Comparison of ENCODE assay signal across 17 cellular contexts in genomic region chr11:117394221-117394925, GRCh38.
DNase-seq lines count a peak whose midpoint lies in the region; ATAC-seq and TF ChIP-seq lines count a peak whose summit lies in the region.
"Had no signal": no experiment of that assay in that cellular context is flagged by ENCODE, and none has a peak within 500 bp of the region (broad histone marks: within the 10 kb centered on the region; RNA-seq: fewer than 3 reads in every experiment).

No MANE protein-coding gene starts in this region.

- H3K27ac Mint-ChIP-seq in effector memory CD8-positive, alpha-beta T cell = peak overlapping the region; percentile 19 to 46
- no peak overlapping the region for H3K27ac Mint-ChIP-seq in activated naive CD8-positive, alpha-beta T cell treated with anti-CD3 and anti-CD28 coated beads for 36 hours
- H3K27ac Mint-ChIP-seq: B cell, HFFc6 had no signal

- H3K27ac ChIP-seq in spleen = no peak overlapping the region
- H3K27ac ChIP-seq: BLaER1 treated with 17β-estradiol and CSF1 and Interleukin-3, amounts not matched to agents 10 nM and 100 nM had no signal

- 94 to 97% (median 95%) methylated on average over 13 to 14 of the region's 14 CpGs for WGBS in spleen, 5 donors

- no peak overlapping the region for H3K4me3 ChIP-seq in spleen
- H3K4me3 ChIP-seq: BLaER1 treated with 17β-estradiol and CSF1 and Interleukin-3, amounts not matched to agents 10 nM and 100 nM; HAP-1 had no signal

- no peaks in the 10 kb centered on the region for H3K27me3 Mint-ChIP-seq in effector memory CD8-positive, alpha-beta T cell
- H3K27me3 Mint-ChIP-seq in activated naive CD8-positive, alpha-beta T cell treated with anti-CD3 and anti-CD28 coated beads for 36 hours = no peaks in the 10 kb centered on the region
- H3K27me3 Mint-ChIP-seq: B cell; CD4-positive, alpha-beta memory T cell had no signal

- H3K9me3 ChIP-seq in spleen = peaks cover 0 to 28% (median 22%) of the 10 kb centered on the region in 8 donors

- H3K27me3 ChIP-seq in spleen (replicated peaks in 1 of 7) = no peaks in the 10 kb centered on the region
- H3K27me3 ChIP-seq: BLaER1 treated with 17β-estradiol and CSF1 and Interleukin-3, amounts not matched to agents 10 nM and 100 nM had no signal

- intact Hi-C loops in posterior vena cava (cut with DNase I) = no loop called here
- intact Hi-C loops in spleen (cut with DNase I; ENCODE audit: low total_unique reads) = no loop called here

- ATAC-seq in effector memory CD8-positive, alpha-beta T cell (replicated peaks) = no peak
- ATAC-seq in HG02870 (IDR thresholded peaks at IDR 0.05; ENCODE audit: unreplicated experiment) = no peak

- H3K9me3 Mint-ChIP-seq in effector memory CD8-positive, alpha-beta T cell = no peaks in the 10 kb centered on the region
- H3K9me3 Mint-ChIP-seq in activated naive CD8-positive, alpha-beta T cell treated with anti-CD3 and anti-CD28 coated beads for 36 hours = peaks cover 5% of the 10 kb centered on the region

- H3K36me3 Mint-ChIP-seq in effector memory CD8-positive, alpha-beta T cell (ENCODE audit: insufficient read depth) = peaks cover 42% of the 10 kb centered on the region
- peaks cover 57% of the 10 kb centered on the region for H3K36me3 Mint-ChIP-seq in activated naive CD8-positive, alpha-beta T cell treated with anti-CD3 and anti-CD28 coated beads for 36 hours

- TF ChIP-seq POLR2A in spleen (IDR thresholded peaks at IDR 0.05) = no peak

- H3K4me1 ChIP-seq in spleen = no peaks in the 10 kb centered on the region
- H3K4me1 ChIP-seq: BLaER1 treated with 17β-estradiol and CSF1 and Interleukin-3, amounts not matched to agents 10 nM and 100 nM; Caco-2; HAP-1 had no signal

- peaks cover 2 to 100% (median 88%) of the 10 kb centered on the region in 6 donors for H3K36me3 ChIP-seq in spleen

- no peaks in the 10 kb centered on the region for H3K4me1 Mint-ChIP-seq in effector memory CD8-positive, alpha-beta T cell (ENCODE audit: low read depth in 2 of 2)
- H3K4me1 Mint-ChIP-seq in activated naive CD8-positive, alpha-beta T cell treated with anti-CD3 and anti-CD28 coated beads for 36 hours = no peaks in the 10 kb centered on the region

- DNase-seq in effector memory CD8-positive, alpha-beta T cell = no peak
- DNase-seq in mesenteric fat pad (ENCODE audit: low spot score) = peak; percentile 65
- peak; percentile 68 for DNase-seq in posterior vena cava (ENCODE audit: low spot score)
- DNase-seq in spleen = peak; percentile 57
- no peak for DNase-seq in Ammon's horn (ENCODE audit: low spot score)
- no peak for DNase-seq in activated gamma-delta T cell (lab: John Stamatoyannopoulos, UW)
- DNase-seq in activated naive CD8-positive, alpha-beta T cell treated with anti-CD3 and anti-CD28 coated beads for 36 hours = no peak
- DNase-seq: CD4-positive, alpha-beta memory T cell; DMS153; DND-41; GOT3; HFFc6 had no signal

- no peak for TF ChIP-seq CTCF in spleen (IDR thresholded peaks at IDR 0.05 in 8 of 11, conservative IDR thresholded peaks at IDR 0.05 in 3 of 11)

- no peak overlapping the region for H3K4me3 Mint-ChIP-seq in effector memory CD8-positive, alpha-beta T cell
- no peak overlapping the region for H3K4me3 Mint-ChIP-seq in activated naive CD8-positive, alpha-beta T cell treated with anti-CD3 and anti-CD28 coated beads for 36 hours
- H3K4me3 Mint-ChIP-seq: B cell; CD4-positive, alpha-beta memory T cell; HFFc6 had no signal

Comparison
In these comparisons a context has a peak if more than half of its experiments do, and no peak if none do; other contexts are left out.
1. DNase-seq: peak in mesenteric fat pad (single experiment), posterior vena cava (single experiment) and spleen (single experiment); none in effector memory CD8-positive, alpha-beta T cell (0 of 3), Ammon's horn (single experiment), activated gamma-delta T cell (single experiment) and activated naive CD8-positive, alpha-beta T cell treated with anti-CD3 and anti-CD28 coated beads for 36 hours (single experiment).